Comparison of ENCODE assay signal across 8 cellular contexts in genomic region chr5:148828461-148829247, GRCh38.
DNase-seq lines count a peak whose midpoint lies in the region; FAIRE-seq lines count a peak whose summit lies in the region.

No MANE protein-coding gene starts in this region.

- H3K27me3 ChIP-seq in endocrine pancreas (ENCODE audit: control insufficient read depth, insufficient read depth, low read length) (no peaks in the 10 kb centered on the region), rectal smooth muscle tissue (ENCODE audit: control insufficient read depth, insufficient read depth, low read length) (no peaks in the 10 kb centered on the region)

- H3K4me3 ChIP-seq in GM08714 (ENCODE audit: low read length) (peak overlapping the region; percentile 7; the same call in 1 of the 2 replicates), endocrine pancreas (ENCODE audit: control insufficient read depth, insufficient read depth, low read length) (peak overlapping the region; percentile 78), rectal smooth muscle tissue (ENCODE audit: low read length) (peak overlapping the region; percentile 53)

- no peaks in the 10 kb centered on the region for H3K9me3 ChIP-seq in endocrine pancreas (ENCODE audit: control insufficient read depth, low read length)

- DNase-seq in NCI-H510A (lab: John Stamatoyannopoulos, UW): peak; percentile 6
- DNase-seq in COLO668 (lab: John Stamatoyannopoulos, UW; ENCODE audit: unreplicated experiment): no peak
- DNase-seq in ecto neural progenitor cell (ENCODE audit: low spot score): no peak
- DNase-seq in SHP77 treated with DMSO at 0.1 percent for 48 hours (lab: John Stamatoyannopoulos, UW): no peak
- no peak for DNase-seq in GM19239 (ENCODE audit: insufficient read length, low spot score)

- H3K27ac ChIP-seq in rectal smooth muscle tissue (ENCODE audit: low read depth, low read length): no peak overlapping the region

- FAIRE-seq in GM19239 (lab: Jason Lieb, UNC): no peak

- H3K36me3 ChIP-seq in endocrine pancreas (ENCODE audit: control insufficient read depth, insufficient read depth, low read length): no peaks in the 10 kb centered on the region
- H3K36me3 ChIP-seq in rectal smooth muscle tissue (ENCODE audit: control insufficient read depth, insufficient read depth, low read length): no peaks in the 10 kb centered on the region

- no peaks in the 10 kb centered on the region for H3K4me1 ChIP-seq in endocrine pancreas (ENCODE audit: control insufficient read depth, insufficient read depth, low read length)
- H3K4me1 ChIP-seq in rectal smooth muscle tissue (ENCODE audit: control insufficient read depth, insufficient read depth, low read length): peaks cover 4% of the 10 kb centered on the region

- H3K9ac ChIP-seq in endocrine pancreas (ENCODE audit: control insufficient read depth, insufficient read depth, low read length): no peak overlapping the region
- H3K9ac ChIP-seq in rectal smooth muscle tissue (ENCODE audit: low read length): no peak overlapping the region

Comparison
In these comparisons a context has a peak if more than half of its experiments do, and no peak if none do; other contexts are left out.
1. H3K4me3 ChIP-seq: peak in every context shown above with its lines; median percentile 78 in endocrine pancreas; 53 in rectal smooth muscle tissue; 7 in GM08714.